In the genomic region with DNA sequence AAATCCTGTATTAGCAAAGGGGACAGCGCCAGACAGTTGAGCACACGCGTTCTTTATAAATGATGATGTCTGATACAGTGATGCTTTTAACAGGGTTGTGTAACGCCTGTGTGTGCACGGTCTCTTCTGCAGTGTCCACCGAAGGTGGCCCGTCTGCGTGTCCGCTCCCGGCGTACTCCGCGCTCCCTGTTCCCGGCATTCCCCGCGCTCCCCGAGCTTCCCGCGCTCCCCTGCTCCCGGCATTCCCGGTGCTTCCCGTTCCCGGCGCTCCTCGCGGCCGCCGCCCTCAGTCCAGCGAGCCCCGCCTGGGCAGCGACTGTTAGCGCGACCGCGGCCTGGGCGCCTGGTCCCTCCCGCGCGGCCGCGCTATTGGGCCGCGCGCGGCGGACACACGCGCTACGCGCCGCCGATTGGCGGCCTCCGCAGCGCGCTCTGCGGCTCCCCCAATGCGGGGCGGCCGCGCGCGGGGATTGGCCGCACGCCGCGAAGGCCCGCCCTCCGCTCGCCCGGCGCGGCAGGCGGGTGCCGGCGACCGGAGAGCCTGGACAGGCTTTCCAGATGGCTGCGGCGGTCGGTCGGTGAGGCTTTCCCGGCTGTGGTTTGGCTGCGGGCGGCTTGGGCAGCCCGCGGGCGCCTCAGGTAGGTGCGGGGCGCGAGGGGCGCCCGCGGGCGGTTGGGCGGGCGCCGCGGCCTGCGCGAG, we compare ENCODE assay signal across 8 cellular contexts. TPM values are rescaled to one million over a fixed set of nuclear protein-coding genes. Genes with fewer than 3 reads are reported as not detected.
DNase-seq lines count a peak whose midpoint lies in the region; ATAC-seq, FAIRE-seq and TF ChIP-seq lines count a peak whose summit lies in the region.

TSS of gene DGCR8 (plus strand) at position 497 of the 700 bp plus-strand sequence. CDS start 5,723 bp downstream, outside the sequence.

- peaks cover 22% of the 10 kb centered on the region for H3K4me1 ChIP-seq in adipocyte (ENCODE audit: control insufficient read depth, insufficient read depth, low read length)
- H3K4me1 ChIP-seq in cardiac muscle cell (ENCODE audit: low read depth): peaks cover 14% of the 10 kb centered on the region
- peaks cover 16 to 31% (median 18%) of the 10 kb centered on the region in 3 donors for H3K4me1 ChIP-seq in pancreas

- DNase-seq in GM10266 (ENCODE audit: extremely low spot score): peak; percentile 99
- peak; percentile 93 for DNase-seq in NCI-H1105 treated with DMSO at 0.1 percent for 48 hours (lab: John Stamatoyannopoulos, UW)
- peak; percentile 30 to 83 for DNase-seq in SW 1271 (lab: John Stamatoyannopoulos, UW)
- peak; percentile 97 for DNase-seq in adipocyte (ENCODE audit: low read depth)
- peak; percentile 96 to 97 for DNase-seq in cardiac muscle cell (ENCODE audit: low read depth in 1 of 2, low spot score in 1 of 2)
- peak; percentile 93 to 97 (median 94) for DNase-seq in pancreas
- peak; percentile 94 for DNase-seq in type B pancreatic cell (ENCODE audit: extremely low spot score, unreplicated experiment)

- intact Hi-C loops in pancreas (cut with DNase I): no loop called here

- peak within 1 kb of the TSS; percentile 90 for H3K27ac ChIP-seq in cardiac muscle cell
- peak within 1 kb of the TSS; percentile 77 to 83 (median 80) for H3K27ac ChIP-seq in pancreas

- ATAC-seq in HG02642 (IDR thresholded peaks at IDR 0.05; ENCODE audit: poor library complexity, unreplicated experiment) (peak; percentile 92), pancreas (peak; percentile 94 to 97 (median 95))

- H3K27me3 ChIP-seq in adipocyte (replicated peaks; ENCODE audit: control insufficient read depth, insufficient read depth, low read length): no peaks in the 10 kb centered on the region
- H3K27me3 ChIP-seq in cardiac muscle cell: no peaks in the 10 kb centered on the region
- no peaks in the 10 kb centered on the region for H3K27me3 ChIP-seq in pancreas

- H3K27ac Mint-ChIP-seq in type B pancreatic cell: peak within 1 kb of the TSS; percentile 92

- no peaks in the 10 kb centered on the region for H3K27me3 Mint-ChIP-seq in type B pancreatic cell

- H3K4me3 ChIP-seq in adipocyte (ENCODE audit: low read length) (peak within 1 kb of the TSS; percentile 95), cardiac muscle cell (peak within 1 kb of the TSS; percentile 52), pancreas (peak within 1 kb of the TSS; percentile 62 to 86 (median 72))

- WGBS in pancreas, 2 donors: 0 to 1% methylated on average over 86 to 100 of the region's 100 CpGs

- H3K36me3 Mint-ChIP-seq in type B pancreatic cell: peaks cover 11% of the 10 kb centered on the region

- no peak for TF ChIP-seq CTCF in GM10266 (IDR thresholded peaks at IDR 0.05; ENCODE audit: control insufficient read depth, insufficient read depth, low read depth, missing control alignments)
- no peak for TF ChIP-seq CTCF in cardiac muscle cell (IDR thresholded peaks at IDR 0.05; ENCODE audit: low read depth, low read length)
- TF ChIP-seq CTCF in pancreas (IDR thresholded peaks at IDR 0.05): no peak
- TF ChIP-seq CTCF in type B pancreatic cell (conservative IDR thresholded peaks at IDR 0.05): no peak

- peak within 1 kb of the TSS; percentile 95 for H3K9ac ChIP-seq in adipocyte (ENCODE audit: low read length)

- peaks cover 39% of the 10 kb centered on the region for H3K4me1 Mint-ChIP-seq in type B pancreatic cell (ENCODE audit: unreplicated experiment)

- peak within 1 kb of the TSS; percentile 95 for H3K4me3 Mint-ChIP-seq in type B pancreatic cell

- FAIRE-seq in pancreas (lab: Jason Lieb, UNC): no peak

- no peaks in the 10 kb centered on the region for H3K9me3 Mint-ChIP-seq in type B pancreatic cell

- H3K9me3 ChIP-seq in adipocyte (ENCODE audit: control insufficient read depth, low read length) (no peaks in the 10 kb centered on the region), cardiac muscle cell (ENCODE audit: low read depth) (no peaks in the 10 kb centered on the region), pancreas (no peaks in the 10 kb centered on the region)

- H3K36me3 ChIP-seq in adipocyte (ENCODE audit: control insufficient read depth, insufficient read depth, low read length, severe bottlenecking) (no peaks in the 10 kb centered on the region), cardiac muscle cell (no peaks in the 10 kb centered on the region), pancreas (no peaks in the 10 kb centered on the region)

RNA-seq across cellular contexts. Expression of gene DGCR8, which starts in this region (rescaled TPM):
- total RNA-seq in cardiac muscle cell (23.8 and 34.2 TPM in 2 replicates), pancreas (10 to 100 TPM; 14.9 to 23.5 (median 16.4) TPM), type B pancreatic cell (ENCODE audit: low replicate concordance) (39.0 and 61.3 TPM in 2 replicates)
- polyA plus RNA-seq in cardiac muscle cell (8.1 and 15.1 TPM in 2 replicates), pancreas (10 to 100 TPM; 31.3 to 31.9 TPM)

Comparison
In these comparisons a context has a peak if more than half of its experiments do, and no peak if none do; other contexts are left out.
1. Peak in every context shown above with its lines: DNase-seq, ATAC-seq, H3K4me3 ChIP-seq and H3K27ac ChIP-seq.